In the genomic region with DNA sequence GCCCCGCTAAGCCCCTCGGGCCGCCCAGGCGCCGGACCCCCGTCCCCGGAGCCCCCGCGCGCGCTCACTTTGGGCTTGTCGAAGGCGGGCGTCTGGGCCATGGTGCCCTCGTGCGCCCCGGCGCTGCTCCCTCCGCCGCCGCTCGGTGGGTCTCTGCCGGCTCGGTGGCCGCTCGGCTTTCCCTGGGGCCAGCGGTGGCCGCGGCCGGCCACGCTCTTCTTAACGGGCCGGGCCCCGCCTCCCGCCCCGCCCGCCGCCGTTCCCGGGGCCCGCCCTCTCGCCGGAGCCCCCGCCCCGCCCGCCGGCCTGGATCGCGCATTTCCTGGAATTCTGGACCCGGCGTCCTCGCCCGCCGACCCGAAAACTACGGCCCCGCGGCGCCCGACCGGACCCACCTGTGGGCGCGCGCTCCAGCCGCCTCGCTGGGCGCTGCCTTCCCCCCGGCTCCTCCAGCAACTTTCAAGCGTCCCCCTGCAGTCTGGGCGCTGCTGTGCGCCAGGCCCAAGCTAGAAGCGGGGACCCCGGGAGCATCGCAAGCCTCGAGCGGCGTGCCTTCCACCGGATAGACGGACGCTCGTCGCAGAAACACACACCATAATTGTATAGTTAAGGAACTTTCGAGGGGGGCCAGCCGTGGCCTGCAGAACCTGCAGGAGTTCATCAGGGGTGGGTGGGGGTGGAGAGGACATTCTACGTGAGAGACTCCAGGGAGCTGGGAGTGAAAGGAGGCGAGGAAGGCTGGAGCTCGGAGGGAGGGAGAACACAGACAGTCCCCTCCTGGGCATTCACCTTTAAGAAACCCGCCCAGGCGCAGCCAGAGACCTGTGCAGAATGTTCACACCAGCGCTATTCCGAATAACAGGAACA, we compare ENCODE assay signal across 1 cellular context.
TF ChIP-seq lines count a peak whose summit lies in the region.

TSS of gene ADA (minus strand) at position 193 of the 867 bp plus-strand sequence. CDS start at position 101, 92 bp downstream.

TF ChIP-seq in HepG2, 621 proteins besides CTCF, POLR2A, EP300 and RAD21 (continued from another document and continues in another):
- TF ChIP-seq ZBTB49 (CRISPR knock-in tag; IDR thresholded peaks at IDR 0.05; ENCODE audit: borderline replicate concordance) (no peak), ZNF660 (CRISPR knock-in tag; IDR thresholded peaks at IDR 0.05; ENCODE audit: borderline replicate concordance, low read depth) (no peak), KLF13 (CRISPR knock-in tag; IDR thresholded peaks at IDR 0.05) (no peak), SALL2 (CRISPR knock-in tag; IDR thresholded peaks at IDR 0.05) (peak; percentile 42; the same call in 1 of the 2 replicates), MAZ (IDR thresholded peaks at IDR 0.05; ENCODE audit: borderline replicate concordance, low read depth, low read length) (peak; percentile 32; the same call in 1 of the 2 replicates), MAZ (CRISPR knock-in tag; IDR thresholded peaks at IDR 0.05; ENCODE audit: low read depth) (peak; percentile 76; the same call in 1 of the 2 replicates), NFKB2 (CRISPR knock-in tag; IDR thresholded peaks at IDR 0.05; ENCODE audit: borderline replicate concordance) (no peak; the same call in 1 of the 2 replicates), JDP2 (CRISPR knock-in tag; IDR thresholded peaks at IDR 0.05; ENCODE audit: borderline replicate concordance) (no peak), ZC3H13 (CRISPR knock-in tag; IDR thresholded peaks at IDR 0.05) (0 out of 2 replicates have a peak, but pooled peaks have one; percentile 53), ZNF639 (CRISPR knock-in tag; conservative IDR thresholded peaks at IDR 0.05) (peak; percentile 74; the same call in 1 of the 2 replicates), ZMYM4 (CRISPR knock-in tag; IDR thresholded peaks at IDR 0.05) (no peak; the same call in 1 of the 2 replicates), ZBTB8A (CRISPR knock-in tag; IDR thresholded peaks at IDR 0.05; ENCODE audit: borderline replicate concordance, low read depth) (peak; percentile 38; the same call in 1 of the 2 replicates), PTBP1 (IDR thresholded peaks at IDR 0.05; ENCODE audit: low read depth, low read length, poor library complexity, severe bottlenecking) (no peak), ZNF362 (CRISPR knock-in tag; IDR thresholded peaks at IDR 0.05; ENCODE audit: borderline replicate concordance) (no peak), KMT2A (CRISPR knock-in tag; IDR thresholded peaks at IDR 0.05) (no peak), BRD4 (CRISPR knock-in tag; IDR thresholded peaks at IDR 0.05) (no peak), NFYC (CRISPR knock-in tag; IDR thresholded peaks at IDR 0.05) (no peak), ZNF484 (CRISPR knock-in tag; IDR thresholded peaks at IDR 0.05; ENCODE audit: borderline replicate concordance, low read depth) (no peak), MEIS1 (CRISPR knock-in tag; IDR thresholded peaks at IDR 0.05; ENCODE audit: borderline replicate concordance) (peak; percentile 42; the same call in 1 of the 2 replicates), ZNF496 (CRISPR knock-in tag; IDR thresholded peaks at IDR 0.05; ENCODE audit: insufficient replicate concordance) (no peak), SP140L (CRISPR knock-in tag; IDR thresholded peaks at IDR 0.05; ENCODE audit: borderline replicate concordance) (no peak), AGO1 (IDR thresholded peaks at IDR 0.05; ENCODE audit: low read depth, low read length, poor library complexity, severe bottlenecking) (peak; percentile 12), IKZF4 (CRISPR knock-in tag; IDR thresholded peaks at IDR 0.05; ENCODE audit: borderline replicate concordance, low read depth, not compliant biosample characterization) (peak; percentile 37), REL (CRISPR knock-in tag; conservative IDR thresholded peaks at IDR 0.05) (no peak), MAX (IDR thresholded peaks at IDR 0.05) (peak; percentile 67), HOXA3 (CRISPR knock-in tag; IDR thresholded peaks at IDR 0.05) (peak; percentile 32; the same call in 1 of the 2 replicates), ZNF343 (CRISPR knock-in tag; IDR thresholded peaks at IDR 0.05) (0 out of 2 replicates have a peak, but pooled peaks have one; percentile 25), MTA1 (CRISPR knock-in tag; IDR thresholded peaks at IDR 0.05; ENCODE audit: borderline replicate concordance) (no peak; the same call in 1 of the 2 replicates), POLR2AphosphoS2 (IDR thresholded peaks at IDR 0.05; ENCODE audit: low read depth, low read length) (no peak), ZNF205 (CRISPR knock-in tag; IDR thresholded peaks at IDR 0.05) (no peak), TBX3 (IDR thresholded peaks at IDR 0.05; ENCODE audit: borderline replicate concordance) (no peak), ZNF274 (CRISPR knock-in tag; IDR thresholded peaks at IDR 0.05) (no peak), SALL1 (CRISPR knock-in tag; IDR thresholded peaks at IDR 0.05) (peak; percentile 44), HMG20B (CRISPR knock-in tag; conservative IDR thresholded peaks at IDR 0.05) (no peak), POLR2AphosphoS5 (IDR thresholded peaks at IDR 0.05; ENCODE audit: low read depth, low read length) (no peak), CBFB (CRISPR knock-in tag; IDR thresholded peaks at IDR 0.05) (no peak), SRSF9 (IDR thresholded peaks at IDR 0.05; ENCODE audit: borderline replicate concordance, insufficient read depth, low read depth, low read length, poor library complexity, severe bottlenecking) (no peak), ZNF12 (CRISPR knock-in tag; IDR thresholded peaks at IDR 0.05) (no peak), MNT (IDR thresholded peaks at IDR 0.05) (no peak), GTF3A (CRISPR knock-in tag; conservative IDR thresholded peaks at IDR 0.05) (0 out of 2 replicates have a peak, but pooled peaks have one; percentile 4), KLF16 (CRISPR knock-in tag; IDR thresholded peaks at IDR 0.05) (0 out of 4 replicates have a peak, but pooled peaks of 1 of the 2 experiments have one; percentile 21), ZEB1 (IDR thresholded peaks at IDR 0.05; ENCODE audit: insufficient replicate concordance, low read depth) (no peak), ZKSCAN1 (IDR thresholded peaks at IDR 0.05; ENCODE audit: low read length) (no peak), NR1H2 (CRISPR knock-in tag; IDR thresholded peaks at IDR 0.05; ENCODE audit: borderline replicate concordance, low read depth) (no peak), RBM22 (optimal IDR thresholded peaks at IDR 0.05; ENCODE audit: low read length) (no peak)
- TF ChIP-seq, protein P1, sequence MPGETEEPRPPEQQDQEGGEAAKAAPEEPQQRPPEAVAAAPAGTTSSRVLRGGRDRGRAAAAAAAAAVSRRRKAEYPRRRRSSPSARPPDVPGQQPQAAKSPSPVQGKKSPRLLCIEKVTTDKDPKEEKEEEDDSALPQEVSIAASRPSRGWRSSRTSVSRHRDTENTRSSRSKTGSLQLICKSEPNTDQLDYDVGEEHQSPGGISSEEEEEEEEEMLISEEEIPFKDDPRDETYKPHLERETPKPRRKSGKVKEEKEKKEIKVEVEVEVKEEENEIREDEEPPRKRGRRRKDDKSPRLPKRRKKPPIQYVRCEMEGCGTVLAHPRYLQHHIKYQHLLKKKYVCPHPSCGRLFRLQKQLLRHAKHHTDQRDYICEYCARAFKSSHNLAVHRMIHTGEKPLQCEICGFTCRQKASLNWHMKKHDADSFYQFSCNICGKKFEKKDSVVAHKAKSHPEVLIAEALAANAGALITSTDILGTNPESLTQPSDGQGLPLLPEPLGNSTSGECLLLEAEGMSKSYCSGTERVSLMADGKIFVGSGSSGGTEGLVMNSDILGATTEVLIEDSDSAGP (CRISPR knock-in tag; IDR thresholded peaks at IDR 0.05; ENCODE audit: borderline replicate concordance), result peak; percentile 75; the same call in 1 of the 2 replicates
- TF ChIP-seq, protein P2, sequence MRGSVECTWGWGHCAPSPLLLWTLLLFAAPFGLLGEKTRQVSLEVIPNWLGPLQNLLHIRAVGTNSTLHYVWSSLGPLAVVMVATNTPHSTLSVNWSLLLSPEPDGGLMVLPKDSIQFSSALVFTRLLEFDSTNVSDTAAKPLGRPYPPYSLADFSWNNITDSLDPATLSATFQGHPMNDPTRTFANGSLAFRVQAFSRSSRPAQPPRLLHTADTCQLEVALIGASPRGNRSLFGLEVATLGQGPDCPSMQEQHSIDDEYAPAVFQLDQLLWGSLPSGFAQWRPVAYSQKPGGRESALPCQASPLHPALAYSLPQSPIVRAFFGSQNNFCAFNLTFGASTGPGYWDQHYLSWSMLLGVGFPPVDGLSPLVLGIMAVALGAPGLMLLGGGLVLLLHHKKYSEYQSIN (CRISPR knock-in tag; IDR thresholded peaks at IDR 0.05; ENCODE audit: borderline replicate concordance), result no peak
- TF ChIP-seq, protein P3, sequence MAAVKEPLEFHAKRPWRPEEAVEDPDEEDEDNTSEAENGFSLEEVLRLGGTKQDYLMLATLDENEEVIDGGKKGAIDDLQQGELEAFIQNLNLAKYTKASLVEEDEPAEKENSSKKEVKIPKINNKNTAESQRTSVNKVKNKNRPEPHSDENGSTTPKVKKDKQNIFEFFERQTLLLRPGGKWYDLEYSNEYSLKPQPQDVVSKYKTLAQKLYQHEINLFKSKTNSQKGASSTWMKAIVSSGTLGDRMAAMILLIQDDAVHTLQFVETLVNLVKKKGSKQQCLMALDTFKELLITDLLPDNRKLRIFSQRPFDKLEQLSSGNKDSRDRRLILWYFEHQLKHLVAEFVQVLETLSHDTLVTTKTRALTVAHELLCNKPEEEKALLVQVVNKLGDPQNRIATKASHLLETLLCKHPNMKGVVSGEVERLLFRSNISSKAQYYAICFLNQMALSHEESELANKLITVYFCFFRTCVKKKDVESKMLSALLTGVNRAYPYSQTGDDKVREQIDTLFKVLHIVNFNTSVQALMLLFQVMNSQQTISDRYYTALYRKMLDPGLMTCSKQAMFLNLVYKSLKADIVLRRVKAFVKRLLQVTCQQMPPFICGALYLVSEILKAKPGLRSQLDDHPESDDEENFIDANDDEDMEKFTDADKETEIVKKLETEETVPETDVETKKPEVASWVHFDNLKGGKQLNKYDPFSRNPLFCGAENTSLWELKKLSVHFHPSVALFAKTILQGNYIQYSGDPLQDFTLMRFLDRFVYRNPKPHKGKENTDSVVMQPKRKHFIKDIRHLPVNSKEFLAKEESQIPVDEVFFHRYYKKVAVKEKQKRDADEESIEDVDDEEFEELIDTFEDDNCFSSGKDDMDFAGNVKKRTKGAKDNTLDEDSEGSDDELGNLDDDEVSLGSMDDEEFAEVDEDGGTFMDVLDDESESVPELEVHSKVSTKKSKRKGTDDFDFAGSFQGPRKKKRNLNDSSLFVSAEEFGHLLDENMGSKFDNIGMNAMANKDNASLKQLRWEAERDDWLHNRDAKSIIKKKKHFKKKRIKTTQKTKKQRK (IDR thresholded peaks at IDR 0.05; ENCODE audit: low read length), result no peak
